Comparison of ENCODE assay signal across 12 cellular contexts in the genomic region with DNA sequence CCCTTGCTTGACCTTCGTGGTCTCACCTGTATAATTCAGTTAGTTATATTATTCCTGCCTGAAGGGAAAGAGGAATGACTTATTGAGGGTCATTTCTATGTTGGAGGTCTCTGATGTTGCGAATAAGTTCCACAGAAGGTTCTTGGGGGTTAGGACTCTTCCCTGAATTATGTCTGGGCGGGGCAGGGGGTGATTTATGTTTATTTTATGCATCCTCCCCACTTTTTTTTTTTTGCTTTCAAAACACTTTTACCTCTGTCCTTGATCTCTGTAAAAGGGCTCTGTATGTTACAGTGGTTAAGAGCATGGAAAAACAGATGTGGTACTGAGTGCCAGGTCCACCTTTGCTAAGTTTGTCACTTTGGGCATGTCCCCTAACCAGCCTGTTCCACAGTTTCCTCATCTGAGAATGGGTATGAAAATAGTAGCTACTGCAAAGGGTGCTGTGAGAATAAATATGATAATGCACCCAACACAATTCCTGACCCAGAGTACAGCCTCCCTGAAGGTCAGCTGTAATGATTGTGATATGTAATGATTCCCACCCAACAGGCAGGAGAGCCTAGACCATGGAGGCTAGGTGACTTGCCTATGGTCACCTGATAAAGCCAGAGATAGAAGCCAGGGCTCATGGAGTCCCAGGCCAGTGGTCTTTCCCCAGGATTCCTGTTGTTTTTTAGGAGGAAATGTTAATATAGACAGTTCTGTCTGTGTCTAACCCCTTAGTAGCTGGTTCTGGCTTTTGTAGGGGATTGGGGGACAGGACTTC. TPM values are rescaled to one million over a fixed set of nuclear protein-coding genes. Genes with fewer than 3 reads are reported as not detected.
DNase-seq lines count a peak whose midpoint lies in the region; ATAC-seq and TF ChIP-seq lines count a peak whose summit lies in the region.
"Had no signal": no experiment of that assay in that cellular context is flagged by ENCODE, and none has a peak within 500 bp of the region (broad histone marks: within the 10 kb centered on the region; RNA-seq: fewer than 3 reads in every experiment).

No MANE protein-coding gene starts in this region.

- no peak for TF ChIP-seq POLR2A in gastroesophageal sphincter (IDR thresholded peaks at IDR 0.05)

- no peak for TF ChIP-seq CTCF in gastroesophageal sphincter (IDR thresholded peaks at IDR 0.05)
- TF ChIP-seq CTCF in GM10248 (IDR thresholded peaks at IDR 0.05; ENCODE audit: control extremely low read depth, extremely low read depth, low read depth, missing control alignments) = no peak

- H3K27me3 ChIP-seq in gastroesophageal sphincter (no peaks in the 10 kb centered on the region), stomach smooth muscle (ENCODE audit: control insufficient read depth in 1 of 2, insufficient read depth in 2 of 2, low read length in 2 of 2) (no peaks in the 10 kb centered on the region)

- H3K27ac ChIP-seq in gastroesophageal sphincter = peak overlapping the region in 3 of 4 donors; percentile 69 to 98 (median 87)
- peak overlapping the region; percentile 71 for H3K27ac ChIP-seq in stomach smooth muscle (ENCODE audit: low read length)
- no peak overlapping the region for H3K27ac ChIP-seq in substantia nigra (ENCODE audit: low read depth, low read length, poor library complexity, severe bottlenecking)

- ATAC-seq in gastroesophageal sphincter = no peak

- POLR2A ChIA-PET in GM10248 (lab: Yijun Ruan, JAX) = interaction anchor here (1.9 to 6.8 kb wide), 2 partner anchors 54 to 65 kb away, joined by 7 to 59 read pairs; partner anchors contain the start of gene IRF1

- peak overlapping the region in 1 of 2 donors; percentile 21 for H3K9ac ChIP-seq in stomach smooth muscle (ENCODE audit: low read length in 2 of 2)

- CTCF ChIA-PET in GM10248 (lab: Yijun Ruan, JAX) = interaction anchor here (1.2 to 10.8 kb wide), 14 partner anchors 8 to 396 kb away, joined by 3 to 104 read pairs (median 12); partner anchors contain the start of gene IRF1

- H3K36me3 ChIP-seq in gastroesophageal sphincter = peaks cover 0 to 9% of the 10 kb centered on the region in 2 donors
- peaks cover 8 to 11% of the 10 kb centered on the region in 2 donors for H3K36me3 ChIP-seq in stomach smooth muscle (ENCODE audit: control insufficient read depth in 2 of 2, insufficient read depth in 2 of 2, low read length in 2 of 2)

- H3K4me3 ChIP-seq in gastroesophageal sphincter (no peak overlapping the region), stomach smooth muscle (ENCODE audit: low read length in 2 of 2) (no peak overlapping the region)

- 100% methylated on average over 2 to 3 of the region's 3 CpGs for WGBS in gastroesophageal sphincter (ENCODE audit: low coverage in 1 of 2), 2 donors

- no peaks in the 10 kb centered on the region for H3K9me3 ChIP-seq in gastroesophageal sphincter
- H3K9me3 ChIP-seq in stomach smooth muscle (ENCODE audit: control insufficient read depth in 2 of 2, low read length in 2 of 2) = no peaks in the 10 kb centered on the region

- peak; percentile 48 for DNase-seq in activated CD8-positive, alpha-beta memory T cell treated with anti-CD3 and anti-CD28 coated beads, Interleukin-2, amount 50 U/mL, for 48 hours
- DNase-seq in activated CD8-positive, alpha-beta memory T cell treated with anti-CD3 and anti-CD28 coated beads, Interleukin-2, amount 50 U/mL, for 4 hours = no peak
- DNase-seq in RPMI8226 = peak; percentile 20
- DNase-seq in GM10248 (ENCODE audit: extremely low spot score) = no peak
- no peak for DNase-seq in NCI-H1436 (lab: John Stamatoyannopoulos, UW)
- no peak for DNase-seq in substantia nigra (lab: John Stamatoyannopoulos, UW)
- DNase-seq: activated naive CD4-positive, alpha-beta T cell; KBM-7; NCI-H526; retina had no signal

- peaks cover 21 to 100% (median 91%) of the 10 kb centered on the region in 3 donors for H3K4me1 ChIP-seq in gastroesophageal sphincter
- peaks cover 95% of the 10 kb centered on the region for H3K4me1 ChIP-seq in stomach smooth muscle (ENCODE audit: control insufficient read depth, insufficient read depth, low read length)

- TF ChIP-seq EP300 in gastroesophageal sphincter (IDR thresholded peaks at IDR 0.05) = no peak

RNA-seq across cellular contexts. Expression of gene SLC22A5, which starts 54.8 kb away (rescaled TPM):
- total RNA-seq in gastroesophageal sphincter = 1 to 10 TPM; 6.5 to 9.6 (median 7.5) TPM

Comparison
In these comparisons a context has a peak if more than half of its experiments do, and no peak if none do; other contexts are left out.
1. DNase-seq: peak in activated CD8-positive, alpha-beta memory T cell treated with anti-CD3 and anti-CD28 coated beads, Interleukin-2, amount 50 U/mL, for 48 hours (single experiment) and RPMI8226 (single experiment); none in activated CD8-positive, alpha-beta memory T cell treated with anti-CD3 and anti-CD28 coated beads, Interleukin-2, amount 50 U/mL, for 4 hours (single experiment), GM10248 (single experiment), NCI-H1436 (single experiment) and substantia nigra (0 of 49).